ENCODE assay signal across 7 cellular contexts in the genomic region with DNA sequence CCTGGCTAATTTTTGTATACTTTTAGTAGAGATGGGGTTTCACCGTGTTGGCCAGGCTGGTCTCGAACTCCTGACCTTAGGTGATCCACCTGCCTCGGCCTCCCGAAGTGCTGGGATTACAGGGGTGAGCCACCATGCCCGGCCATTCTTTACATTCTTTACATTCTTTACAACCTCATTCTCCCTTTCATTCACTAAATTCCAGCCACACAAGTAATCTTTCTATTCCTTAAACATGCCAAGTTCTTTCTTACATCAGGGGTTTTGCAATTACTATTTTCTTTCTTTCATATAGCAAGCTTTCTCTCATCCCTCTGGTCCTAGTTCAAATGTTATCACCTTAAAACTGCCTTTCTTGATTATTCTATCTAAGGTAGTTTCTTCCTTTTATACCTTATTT.
A peak's percentile ranks its signal among the peaks of the same experiment; 100 is the strongest.
DNase-seq lines count a peak whose midpoint lies in the region; FAIRE-seq and TF ChIP-seq lines count a peak whose summit lies in the region.
"Not testable (repeated sequence)": the region's sequence is repeated elsewhere in the genome, so short reads cannot be mapped to it uniquely, and the experiment has no call there.

No MANE protein-coding gene starts in this region.

- not testable (repeated sequence) for H3K18ac ChIP-seq in H1 (ENCODE audit: extremely low read depth, low read length)

- H4K8ac ChIP-seq in H1 (ENCODE audit: extremely low read depth, insufficient read depth, low read length), result not testable (repeated sequence)

- CTCF ChIA-PET in H1 (lab: Charles Lee; ENCODE audit: partially characterized antibody), result interaction anchor here (0.6 to 2.9 kb wide), 3 partner anchors 14 to 476 kb away, joined by 3 to 13 read pairs (median 3); no protein-coding TSS in a partner anchor

- H3K27me3 ChIP-seq in GM23248 (replicated peaks; ENCODE audit: insufficient read depth); H1 (replicated peaks in 1 of 4; ENCODE audit: control insufficient read depth in 3 of 4, extremely low read depth in 1 of 4, insufficient read depth in 3 of 4, low read length in 3 of 4): not testable (repeated sequence)

- not testable (repeated sequence) for H3K9me3 ChIP-seq in GM23248 (ENCODE audit: low read depth); H1 (ENCODE audit: insufficient read depth in 2 of 2, low read depth in 1 of 2, low read length in 1 of 2)

- not testable (repeated sequence) for H3K23me2 ChIP-seq in H1 (ENCODE audit: low read depth, low read length)

- TF ChIP-seq RAD21 in Ishikawa (IDR thresholded peaks at IDR 0.05; ENCODE audit: low read depth); H1 (IDR thresholded peaks at IDR 0.05 in 1 of 2, conservative IDR thresholded peaks at IDR 0.05 in 1 of 2; ENCODE audit: low read depth in 2 of 2, low read length in 2 of 2): not testable (repeated sequence)

- not testable (repeated sequence) for TF ChIP-seq CTCF in AG10803 (conservative IDR thresholded peaks at IDR 0.05; ENCODE audit: low read length); H1 (IDR thresholded peaks at IDR 0.05; ENCODE audit: control extremely low read depth in 1 of 3, insufficient read depth in 1 of 3, low read depth in 1 of 3, low read length in 3 of 3)

- POLR2A ChIA-PET in H1 (lab: Charles Lee; ENCODE audit: partially characterized antibody), result interaction anchor here (1.0 to 1.5 kb wide), 2 partner anchors 18 to 83 kb away, joined by 3 to 4 read pairs; no protein-coding TSS in a partner anchor

- H3K4ac ChIP-seq in H1 (replicated peaks; ENCODE audit: insufficient read length, low read depth, low read length), result not testable (repeated sequence)

- not testable (repeated sequence) for H3K36me3 ChIP-seq in GM23248 (ENCODE audit: low read depth); H1 (ENCODE audit: control insufficient read depth in 2 of 4, insufficient read depth in 4 of 4, low read length in 3 of 4)

- not testable (repeated sequence) for H2BK20ac ChIP-seq in H1 (ENCODE audit: low read length)

- H2AFZ ChIP-seq in GM23248; H1 (ENCODE audit: low read length): not testable (repeated sequence)

- H3K9ac ChIP-seq in GM23248; H1 (replicated peaks in 1 of 4; ENCODE audit: extremely low read depth in 1 of 4, low read depth in 3 of 4, low read length in 3 of 4): not testable (repeated sequence)

- H2BK5ac ChIP-seq in H1 (ENCODE audit: low read depth, low read length), result not testable (repeated sequence)

- 87 to 92% methylated on average over 5 of the region's 5 CpGs for WGBS in GM23248 (ENCODE audit: low coverage in 1 of 2, low lambda C conversion rate in 2 of 2, missing lambda C conversion rate in 2 of 2), 2 experiments
- 85% methylated on average over 5 of the region's 5 CpGs; no CpG with 5 or more reads in 1 of the 2 experiments for WGBS in H1 (ENCODE audit: extremely low coverage in 1 of 2, insufficient coverage in 1 of 2, insufficient read length in 1 of 2, insufficient replicate concordance in 2 of 2, low coverage in 1 of 2, low lambda C conversion rate in 2 of 2, missing lambda C conversion rate in 1 of 2), 2 experiments

- H3K56ac ChIP-seq in H1 (replicated peaks; ENCODE audit: insufficient read length, low read depth, low read length), result not testable (repeated sequence)

- not testable (repeated sequence) for H2BK15ac ChIP-seq in H1 (ENCODE audit: low read length)

- H3K14ac ChIP-seq in H1 (ENCODE audit: insufficient read length), result not testable (repeated sequence)

- DNase-seq in AG10803 (ENCODE audit: low read depth) (peak; percentile 50), GM23248 (peak; percentile 12), amniotic epithelial cell (ENCODE audit: low read depth) (peak; percentile 59), iris pigment epithelial cell (ENCODE audit: low read depth) (peak; percentile 57), renal cortical epithelial cell (ENCODE audit: low read depth) (peak; percentile 42)
- not testable (repeated sequence) for DNase-seq in H1 (ENCODE audit: low read depth in 1 of 2, low spot score in 2 of 2)

- not testable (repeated sequence) for H4K20me1 ChIP-seq in GM23248 (ENCODE audit: insufficient read depth); H1 (replicated peaks in 1 of 2; ENCODE audit: control insufficient read depth in 1 of 2, insufficient read depth in 2 of 2, low read length in 2 of 2)

- not testable (repeated sequence) for H3K4me3 ChIP-seq in AG10803 (ENCODE audit: low read length); GM23248; H1 (ENCODE audit: extremely low read depth in 1 of 4, insufficient read depth in 2 of 4, low read depth in 3 of 4, low read length in 4 of 4)

- not testable (repeated sequence) for H4K91ac ChIP-seq in H1 (replicated peaks; ENCODE audit: insufficient read length, low read length)

- not testable (repeated sequence) for H3K79me1 ChIP-seq in H1 (ENCODE audit: low read depth, low read length)

- not testable (repeated sequence) for H4K5ac ChIP-seq in H1 (ENCODE audit: insufficient read length, low read depth, low read length)

- not testable (repeated sequence) for TF ChIP-seq EP300 in Ishikawa (IDR thresholded peaks at IDR 0.05; ENCODE audit: borderline replicate concordance); H1 (IDR thresholded peaks at IDR 0.05; ENCODE audit: borderline replicate concordance in 1 of 2, low read depth in 2 of 2, low read length in 2 of 2)

- not testable (repeated sequence) for H2BK120ac ChIP-seq in H1 (replicated peaks; ENCODE audit: low read depth, low read length)

- not testable (repeated sequence) for H3K4me1 ChIP-seq in GM23248 (ENCODE audit: insufficient read depth); H1 (replicated peaks in 1 of 4; ENCODE audit: control insufficient read depth in 3 of 4, insufficient read depth in 4 of 4, low read length in 3 of 4)

- not testable (repeated sequence) for H3K79me2 ChIP-seq in GM23248 (ENCODE audit: insufficient read depth); H1 (ENCODE audit: control insufficient read depth in 1 of 2, insufficient read depth in 2 of 2, low read length in 2 of 2)

- not testable (repeated sequence) for H3K9me2 ChIP-seq in GM23248 (ENCODE audit: insufficient read depth)

- H3K23ac ChIP-seq in H1 (ENCODE audit: insufficient read length), result not testable (repeated sequence)

- not testable (repeated sequence) for H2AK5ac ChIP-seq in H1 (ENCODE audit: low read depth, low read length)

- not testable (repeated sequence) for FAIRE-seq in H1 (lab: Jason Lieb, UNC)

- not testable (repeated sequence) for TF ChIP-seq POLR2A in H1 (IDR thresholded peaks at IDR 0.05; ENCODE audit: control extremely low read depth in 1 of 2, low read depth in 2 of 2, low read length in 2 of 2)

- H3F3A ChIP-seq in GM23248 (ENCODE audit: insufficient read depth), result not testable (repeated sequence)

- not testable (repeated sequence) for H3K4me2 ChIP-seq in GM23248 (ENCODE audit: unreplicated experiment); H1 (ENCODE audit: insufficient read depth in 1 of 2, low read depth in 2 of 2, low read length in 2 of 2)

- H2BK12ac ChIP-seq in H1 (ENCODE audit: low read depth, low read length), result not testable (repeated sequence)

- not testable (repeated sequence) for H3K27ac ChIP-seq in GM23248; H1 (ENCODE audit: low read depth, low read length)

- in situ Hi-C loops in GM23248 (cut with MboI), result loop anchor here (25.0 kb wide), 2 partner anchors 459 to 659 kb away; no protein-coding TSS in a partner anchor

TF ChIP-seq in Ishikawa, 13 proteins besides CTCF, POLR2A, EP300 and RAD21:
- TF ChIP-seq TEAD4 (IDR thresholded peaks at IDR 0.05), result peak; percentile 34; the same call in 1 of the 2 replicates
